Comparison of ENCODE assay signal across 35 cellular contexts in the genomic region with DNA sequence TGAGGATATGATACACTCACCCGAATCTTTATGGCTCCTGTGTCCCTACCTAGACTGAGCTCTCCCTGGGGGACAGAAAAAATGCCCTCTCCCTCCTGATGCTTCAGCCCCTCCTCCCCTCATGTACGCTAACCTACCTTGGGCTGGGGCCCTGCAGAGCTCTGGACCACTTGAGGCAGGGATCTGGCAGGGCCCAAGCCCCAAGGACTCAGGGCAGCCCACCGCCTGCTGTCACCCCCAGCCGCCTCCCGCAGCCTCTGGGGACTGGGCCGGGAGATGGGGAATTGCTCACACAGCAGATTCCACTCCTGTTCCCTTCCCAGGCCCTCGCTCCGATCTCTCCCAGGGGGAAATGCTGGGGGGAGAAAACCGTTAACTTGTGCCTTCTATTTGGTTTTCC. TPM values are rescaled to one million over a fixed set of nuclear protein-coding genes. Genes with fewer than 3 reads are reported as not detected.
"Had no signal": no experiment of that assay in that cellular context is flagged by ENCODE, and none has a peak within 500 bp of the region (broad histone marks: within the 10 kb centered on the region; RNA-seq: fewer than 3 reads in every experiment).

No MANE protein-coding gene starts in this region.

- H3K9me3 ChIP-seq: colonic mucosa, neutrophil, right lobe of liver, uterus had no signal

- H3K27me3 ChIP-seq: right lobe of liver, uterus had no signal

- H3K9me3 Mint-ChIP-seq: dendritic cell treated with granulocyte-macrophage colony-stimulating factor and Interleukin-4, amounts not matched to agents 40 ng/mL and 50 ng/mL, for 4 days had no signal

- H3K4me2 ChIP-seq: hepatocyte had no signal

- H3K4me3 Mint-ChIP-seq: dendritic cell treated with granulocyte-macrophage colony-stimulating factor and Interleukin-4, amounts not matched to agents 40 ng/mL and 50 ng/mL, for 4 days; naive thymus-derived CD4-positive, alpha-beta T cell; stimulated activated naive B cell treated with anti-CD40 and anti-IgM and Interleukin-4, amounts not matched to agents 10 μg/mL and 1 μg/mL and 100 μg/mL, for 72 hours; stimulated activated naive CD8-positive, alpha-beta T cell treated with anti-CD3 and anti-CD28 coated beads, Interleukin-15, Interleukin-2, amounts not matched to agents 100 ng/mL and 50 ng/mL, for 24 hours had no signal

- ATAC-seq: foreskin keratinocyte; gastroesophageal sphincter; heart left ventricle; left cardiac atrium; naive thymus-derived CD4-positive, alpha-beta T cell; right lobe of liver; stimulated activated naive B cell treated with anti-CD40 and anti-IgM and Interleukin-4, amounts not matched to agents 10 μg/mL and 1 μg/mL and 100 μg/mL, for 72 hours; upper lobe of right lung had no signal

- H3K27ac Mint-ChIP-seq: dendritic cell treated with granulocyte-macrophage colony-stimulating factor and Interleukin-4, amounts not matched to agents 40 ng/mL and 50 ng/mL, for 4 days; naive thymus-derived CD4-positive, alpha-beta T cell; progenitor cell of endocrine pancreas; stimulated activated naive B cell treated with anti-CD40 and anti-IgM and Interleukin-4, amounts not matched to agents 10 μg/mL and 1 μg/mL and 100 μg/mL, for 72 hours; stimulated activated naive CD8-positive, alpha-beta T cell treated with anti-CD3 and anti-CD28 coated beads, Interleukin-15, Interleukin-2, amounts not matched to agents 100 ng/mL and 50 ng/mL, for 24 hours had no signal

- H3K4me1 Mint-ChIP-seq: naive thymus-derived CD4-positive, alpha-beta T cell; stimulated activated naive B cell treated with anti-CD40 and anti-IgM and Interleukin-4, amounts not matched to agents 10 μg/mL and 1 μg/mL and 100 μg/mL, for 72 hours had no signal

- H2AFZ ChIP-seq: hepatocyte, parathyroid adenoma had no signal

- FAIRE-seq: endothelial cell of umbilical vein, kidney, small intestine had no signal

- H3K9ac ChIP-seq: parathyroid adenoma had no signal

- DNase-seq: colonic mucosa; effector CD8-positive, alpha-beta T cell; foreskin keratinocyte; heart left ventricle; kidney; left cardiac atrium; left lung; mesenchymal stem cell; midbrain; naive thymus-derived CD4-positive, alpha-beta T cell; right lobe of liver; small intestine; stimulated activated CD4-positive, alpha-beta T cell treated with anti-CD3 and anti-CD28 coated beads, Interleukin-15, amount 100 ng/mL, for 24 hours; stimulated activated CD4-positive, alpha-beta T cell treated with anti-CD3 and anti-CD28 coated beads, Interleukin-2, amount 100 ng/mL, for 48 hours; stimulated activated naive B cell treated with anti-CD40 and anti-IgM and Interleukin-4, amounts not matched to agents 10 μg/mL and 1 μg/mL and 100 μg/mL, for 72 hours; upper lobe of right lung; uterus had no signal

- H3K4me3 ChIP-seq: colonic mucosa, esophagus muscularis mucosa, gastroesophageal sphincter, heart left ventricle, hepatocyte, left lung, right lobe of liver, thoracic aorta, tibial nerve, upper lobe of right lung, uterus had no signal

- H3K79me2 ChIP-seq: hepatocyte, parathyroid adenoma had no signal

- H3K36me3 ChIP-seq: colonic mucosa, esophagus muscularis mucosa, gastroesophageal sphincter, heart left ventricle, left lung, neutrophil, right lobe of liver, thoracic aorta, tibial nerve, upper lobe of right lung, uterus had no signal

- H3K4me1 ChIP-seq: colonic mucosa, foreskin keratinocyte, gastroesophageal sphincter, heart left ventricle, left lung, parathyroid adenoma, right lobe of liver, tibial nerve, upper lobe of right lung, uterus had no signal

- H3K27ac ChIP-seq: colonic mucosa, esophagus muscularis mucosa, foreskin keratinocyte, gastroesophageal sphincter, heart left ventricle, hepatocyte, left lung, neutrophil, parathyroid adenoma, right lobe of liver, thoracic aorta, tibial nerve, upper lobe of right lung, uterus had no signal

RNA-seq across cellular contexts. Expression of gene LBX1, which starts 32.9 kb away (rescaled TPM):
- total RNA-seq: colonic mucosa; endothelial cell of umbilical vein; epithelial cell of proximal tubule; esophagus muscularis mucosa; foreskin keratinocyte; gastroesophageal sphincter; hepatocyte; kidney; left cardiac atrium; lower leg skin; lung microvascular endothelial cell; mucosa of gallbladder; naive thymus-derived CD4-positive, alpha-beta T cell; omental fat pad; progenitor cell of endocrine pancreas; right lobe of liver; thoracic aorta; upper lobe of right lung; uterus had no signal
- polyA plus RNA-seq: endothelial cell of umbilical vein; fibroblast of lung; foreskin keratinocyte; heart left ventricle; hepatocyte; naive thymus-derived CD4-positive, alpha-beta T cell; neural cell; small intestine had no signal
